Comparison of ENCODE assay signal across 28 cellular contexts in genomic region chr11:130174642-130175041, GRCh38. TPM values are rescaled to one million over a fixed set of nuclear protein-coding genes. Genes with fewer than 3 reads are reported as not detected.
"Had no signal": no experiment of that assay in that cellular context is flagged by ENCODE, and none has a peak within 500 bp of the region (broad histone marks: within the 10 kb centered on the region; RNA-seq: fewer than 3 reads in every experiment).

No MANE protein-coding gene starts in this region.

- H3K4me3 Mint-ChIP-seq: immature natural killer cell; natural killer cell; stimulated activated naive CD8-positive, alpha-beta T cell treated with anti-CD3 and anti-CD28 coated beads, Interleukin-15, amount 100 ng/mL, for 72 hours had no signal

- DNase-seq: dermis blood vessel endothelial cell; effector memory CD4-positive, alpha-beta T cell; erythroblast; esophagus squamous epithelium; foreskin melanocyte; hypothalamus; immature natural killer cell; islet precursor cell; kidney glomerular epithelial cell; left colon; left ventricle myocardium superior; lower lobe of right lung; natural killer cell; occipital lobe; ovary; psoas muscle; right cardiac atrium; stimulated activated CD4-positive, alpha-beta T cell treated with anti-CD3 and anti-CD28 coated beads, Interleukin-15, amount 100 ng/mL, for 24 hours; stimulated activated CD4-positive, alpha-beta T cell treated with anti-CD3 and anti-CD28 coated beads, Interleukin-2, amount 100 ng/mL, for 48 hours; stimulated activated naive CD4-positive, alpha-beta T cell; stimulated activated naive CD8-positive, alpha-beta T cell treated with anti-CD3 and anti-CD28 coated beads, Interleukin-15, amount 100 ng/mL, for 72 hours; transverse colon had no signal

- H3K27ac ChIP-seq: coronary artery, esophagus squamous epithelium, lower lobe of right lung, ovary, psoas muscle, skin epidermis, suprapubic skin, transverse colon, vagina had no signal

- H3K27me3 ChIP-seq: esophagus squamous epithelium, ovary, suprapubic skin, transverse colon, vagina had no signal

- H3K4me1 Mint-ChIP-seq: immature natural killer cell; natural killer cell; stimulated activated naive CD8-positive, alpha-beta T cell treated with anti-CD3 and anti-CD28 coated beads, Interleukin-15, amount 100 ng/mL, for 72 hours had no signal

- H3K27ac Mint-ChIP-seq: immature natural killer cell; natural killer cell; stimulated activated naive CD8-positive, alpha-beta T cell treated with anti-CD3 and anti-CD28 coated beads, Interleukin-15, amount 100 ng/mL, for 72 hours had no signal

- H3K36me3 ChIP-seq: lower lobe of right lung, ovary, suprapubic skin, transverse colon, vagina had no signal

- FAIRE-seq: endometrium had no signal

- H3K4me3 ChIP-seq: coronary artery, esophagus squamous epithelium, lower lobe of right lung, ovary, psoas muscle, skin epidermis, suprapubic skin, transverse colon, vagina had no signal

- ATAC-seq: left colon; left ventricle myocardium superior; lower lobe of right lung; natural killer cell; psoas muscle; right cardiac atrium; stimulated activated naive CD8-positive, alpha-beta T cell treated with anti-CD3 and anti-CD28 coated beads, Interleukin-15, amount 100 ng/mL, for 72 hours had no signal

- H3K9me3 ChIP-seq: esophagus squamous epithelium, psoas muscle, suprapubic skin, transverse colon, vagina had no signal

- H3K9me3 Mint-ChIP-seq: immature natural killer cell, natural killer cell had no signal

- H3K36me3 Mint-ChIP-seq: immature natural killer cell, natural killer cell had no signal

RNA-seq across cellular contexts. Expression of gene ST14, which starts 15.1 kb away (rescaled TPM):
- polyA plus RNA-seq: neural cell had no signal
